ENCODE assay signal across 1 cellular context in genomic region chr12:79690156-79690605, GRCh38.
TF ChIP-seq lines count a peak whose summit lies in the region.

No MANE protein-coding gene starts in this region.

TF ChIP-seq in HCT116, 20 proteins besides CTCF, POLR2A, EP300 and RAD21 (continued from another document):
- no peak for TF ChIP-seq REST (IDR thresholded peaks at IDR 0.05; ENCODE audit: low read depth)
- TF ChIP-seq CBX3 (IDR thresholded peaks at IDR 0.05; ENCODE audit: low read depth) = no peak
- TF ChIP-seq ATF3 (IDR thresholded peaks at IDR 0.05) = no peak
- TF ChIP-seq ZFX (IDR thresholded peaks at IDR 0.05) = 0 out of 2 replicates have a peak, but pooled peaks have one; percentile 4
